19 cellular contexts compared by ENCODE assay signal in the genomic region with DNA sequence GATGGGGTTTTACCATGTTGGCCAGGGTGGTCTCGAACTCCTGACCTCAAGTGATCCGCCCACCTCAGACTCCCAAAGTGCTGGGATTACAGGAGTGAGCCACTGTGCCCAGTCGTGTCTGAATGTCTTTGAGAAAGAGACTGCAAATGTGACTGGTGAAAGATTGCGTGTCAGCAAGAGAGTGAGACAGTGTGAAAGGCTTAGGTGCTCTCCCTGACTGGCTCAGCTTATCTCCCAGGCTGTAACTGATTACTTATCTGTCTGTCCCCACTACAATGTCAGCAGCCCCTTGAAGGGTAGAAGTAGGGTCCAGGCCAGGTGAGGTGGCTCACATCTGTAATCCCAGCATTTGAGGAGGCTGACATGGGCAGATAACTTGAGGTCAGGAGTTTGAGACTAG. TPM values are rescaled to one million over a fixed set of nuclear protein-coding genes. Genes with fewer than 3 reads are reported as not detected.
DNase-seq lines count a peak whose midpoint lies in the region; ATAC-seq, FAIRE-seq and TF ChIP-seq lines count a peak whose summit lies in the region.
"Had no signal": no experiment of that assay in that cellular context is flagged by ENCODE, and none has a peak within 500 bp of the region (broad histone marks: within the 10 kb centered on the region; RNA-seq: fewer than 3 reads in every experiment).

No MANE protein-coding gene starts in this region.

- in situ Hi-C loops in K562 (cut with MboI), result no loop called here

- no peak overlapping the region for H3K4me2 ChIP-seq in K562 (ENCODE audit: insufficient read depth, low read length)
- no peak overlapping the region for H3K4me2 ChIP-seq in mesendoderm (ENCODE audit: low read length)
- H3K4me2 ChIP-seq: A549 had no signal

- CTCF ChIA-PET in K562 (lab: Yijun Ruan, JAX; ENCODE audit: low intra/inter-chr PET ratio), result no interaction called here

- no peak for TF ChIP-seq EP300 in K562 (IDR thresholded peaks at IDR 0.05; ENCODE audit: low read length)

- no peak overlapping the region for H2BK120ac ChIP-seq in mesendoderm (ENCODE audit: low read depth, low read length)

- no peak overlapping the region for H3K18ac ChIP-seq in mesendoderm (ENCODE audit: low read length)

- no peak overlapping the region for H4K5ac ChIP-seq in mesendoderm (ENCODE audit: low read length)

- H3K4me3 ChIP-seq in K562 (no peak overlapping the region), mesendoderm (ENCODE audit: low read length) (no peak overlapping the region)
- H3K4me3 ChIP-seq: A549, HAP-1 had no signal

- H3K9ac ChIP-seq in K562 (ENCODE audit: insufficient read depth in 1 of 2, low read depth in 2 of 2, low read length in 2 of 2) (peak overlapping the region in 1 of 2 experiments; percentile 47; a peak in 1 of 4 replicates), mesendoderm (ENCODE audit: low read length) (no peak overlapping the region)

- H3K23ac ChIP-seq in mesendoderm (ENCODE audit: low read length), result no peak overlapping the region

- DNase-seq in NCI-H82 (lab: John Stamatoyannopoulos, UW) (peak; percentile 28), NCI-H82 treated with DMSO at 0.1 percent for 48 hours (lab: John Stamatoyannopoulos, UW; ENCODE audit: unreplicated experiment) (no peak), K562 (ENCODE audit: extremely low read depth in 1 of 4, low spot score in 3 of 4) (peak in 1 of 4 experiments; percentile 19), mesendoderm (peak; percentile 83), GM20000 (ENCODE audit: low spot score) (no peak), activated T-cell treated with anti-CD3 and anti-CD28 coated beads for 4 hours (no peak)
- DNase-seq: AML-193; CD4-positive, alpha-beta T cell; DMS153; DMS79; GDM1; KG1 had no signal

- H3K9me1 ChIP-seq in K562 (ENCODE audit: control insufficient read depth, insufficient read depth, low read length), result no peaks in the 10 kb centered on the region

- TF ChIP-seq CTCF in K562 (IDR thresholded peaks at IDR 0.05 in 2 of 3, conservative IDR thresholded peaks at IDR 0.05 in 1 of 3; ENCODE audit: insufficient read depth in 2 of 3, low read depth in 1 of 3, low read length in 3 of 3), result no peak
- no peak for TF ChIP-seq CTCF in GM20000 (IDR thresholded peaks at IDR 0.05; ENCODE audit: extremely low read depth, missing control alignments)

- H2AFZ ChIP-seq in K562 (ENCODE audit: low read depth, low read length), result no peak overlapping the region

- 1% methylated on average over 4 of the region's 4 CpGs for WGBS in K562 (ENCODE audit: insufficient coverage, low coverage, missing lambda C conversion rate)
- WGBS in mesendoderm (ENCODE audit: extremely low coverage, insufficient coverage, low lambda C conversion rate), result no CpG with 5 or more reads among the region's 4 CpGs

- intact Hi-C loops in K562 (cut with micrococcal nuclease), result no loop called here

- H2AK5ac ChIP-seq in mesendoderm (ENCODE audit: low read length), result no peak overlapping the region

- no peak overlapping the region for H3K56ac ChIP-seq in mesendoderm (ENCODE audit: low read length)

- H2BK5ac ChIP-seq in mesendoderm (ENCODE audit: low read length), result no peak overlapping the region

- TF ChIP-seq RAD21 in K562 (CRISPR knock-in tag; conservative IDR thresholded peaks at IDR 0.05 in 1 of 2, IDR thresholded peaks at IDR 0.05 in 1 of 2), result no peak

- H3K9me3 ChIP-seq in K562 (replicated peaks; ENCODE audit: control insufficient read depth, insufficient read depth, low read depth, low read length), result no peaks in the 10 kb centered on the region
- H3K9me3 ChIP-seq: A549, HAP-1 had no signal

- BruUV-seq in K562 (replicated peaks; lab: Mats Ljungman, UMichigan), result no TSS peak

- no peak overlapping the region for H3K4ac ChIP-seq in mesendoderm (ENCODE audit: low read depth, low read length)

- H3K27ac ChIP-seq in K562 (ENCODE audit: extremely low read depth, low read depth, low read length) (no peak overlapping the region), mesendoderm (ENCODE audit: low read depth, low read length) (no peak overlapping the region)
- H3K27ac ChIP-seq: 22Rv1, A549, C4-2B had no signal

- no peak for FAIRE-seq in K562 (lab: Jason Lieb, UNC)
- FAIRE-seq: A549, HTR-8/SVneo had no signal

- H3K27me3 ChIP-seq in K562 (ENCODE audit: control insufficient read depth in 2 of 2, insufficient read depth in 2 of 2, low read length in 2 of 2) (no peaks in the 10 kb centered on the region), mesendoderm (ENCODE audit: insufficient read depth, low read length, poor library complexity) (no peaks in the 10 kb centered on the region)

- TF ChIP-seq POLR2A in K562 (conservative IDR thresholded peaks at IDR 0.05), result no peak

- H3K36me3 ChIP-seq in K562 (ENCODE audit: control insufficient read depth, insufficient read depth, low read length) (no peaks in the 10 kb centered on the region), mesendoderm (ENCODE audit: control insufficient read depth, insufficient read depth, low read length) (no peaks in the 10 kb centered on the region)
- H3K36me3 ChIP-seq: HAP-1 had no signal

- H2BK15ac ChIP-seq in mesendoderm (replicated peaks; ENCODE audit: low read depth), result no peak overlapping the region

- POLR2A ChIA-PET in K562 (lab: Yijun Ruan, JAX), result interaction anchor here (2.5 kb wide), 1 partner anchor 9 kb away, joined by 6 read pairs; no protein-coding TSS in a partner anchor

- peaks cover 2% of the 10 kb centered on the region for H3K79me1 ChIP-seq in mesendoderm (ENCODE audit: low read length)

- ATAC-seq in K562 (no peak), GM19455 (IDR thresholded peaks at IDR 0.05; ENCODE audit: unreplicated experiment) (no peak), HG03095 (IDR thresholded peaks at IDR 0.05; ENCODE audit: unreplicated experiment) (no peak)
- ATAC-seq: A549 had no signal

- H4K8ac ChIP-seq in mesendoderm (ENCODE audit: low read depth, low read length), result no peak overlapping the region

- H3K79me2 ChIP-seq in K562 (ENCODE audit: control insufficient read depth, insufficient read depth, low read length), result peaks cover 6% of the 10 kb centered on the region; the same call in 2 of the 3 replicates
- H3K79me2 ChIP-seq in mesendoderm (ENCODE audit: control insufficient read depth, insufficient read depth, low read length), result no peaks in the 10 kb centered on the region

- peaks cover 15 to 19% of the 10 kb centered on the region in 2 experiments; a peak in 4 of 5 replicates for H3K4me1 ChIP-seq in K562 (replicated peaks in 1 of 2; ENCODE audit: control insufficient read depth in 2 of 2, insufficient read depth in 2 of 2, low read length in 2 of 2)
- peaks cover 6% of the 10 kb centered on the region for H3K4me1 ChIP-seq in mesendoderm (ENCODE audit: control insufficient read depth, low read depth, low read length)

- no peaks in the 10 kb centered on the region for H4K20me1 ChIP-seq in K562 (replicated peaks; ENCODE audit: control insufficient read depth, insufficient read depth, low read length)

TF ChIP-seq in K562, 482 proteins besides CTCF, POLR2A, EP300 and RAD21 (continues in another document):
- TF ChIP-seq ZNF830 (CRISPR knock-in tag; IDR thresholded peaks at IDR 0.05), result no peak

RNA-seq across cellular contexts. Expression of a gene that starts 3.4 kb away (rescaled TPM):
- 41.6 and 132 TPM in 2 replicates for total RNA-seq in K562 (2011; cell fraction: chromatin; rRNA removed; ENCODE audit: low replicate concordance)
- total RNA-seq in K562 (2011; cell fraction: nucleolus; rRNA removed), result 128 and 136 TPM in 2 replicates
- 69.4 and 76.7 TPM in 2 replicates for total RNA-seq in K562 (2011; cell fraction: nucleoplasm; rRNA removed)
- total RNA-seq in K562 (2014; rRNA removed) (19.1 and 25.8 TPM in 2 replicates), K562 (2014; rRNA removed; fragmentation: Illumina TruSeq; extraction: Trizol) (2.5 and 5.2 TPM in 2 replicates), K562 (2015; rRNA removed; fragmentation: Illumina TruSeq; extraction: Trizol) (7.5 and 7.8 TPM in 2 replicates), K562 (2021) (32.2 and 35.4 TPM in 2 replicates)
- polyA plus RNA-seq in K562 (2011; rRNA removed) (14.8 and 21.0 TPM in 2 replicates), K562 (2014; fragmentation: Illumina TruSeq; extraction: Trizol) (7.0 and 15.9 TPM in 2 replicates), K562 (2014; fragmentation: Nextera tagmentation; extraction: Ambion mirVana) (under 1 TPM; 0.76 to 0.89 TPM), K562 (2014; rRNA removed) (17.9 and 24.9 TPM in 2 replicates)
- 21.8 and 41.8 TPM in 2 replicates for polyA plus RNA-seq in K562 (2011; cell fraction: cytosol; rRNA removed)
- 77.2 and 115 TPM in 2 replicates for polyA plus RNA-seq in K562 (2011; cell fraction: nucleus; rRNA removed)
- polyA plus RNA-seq in K562 (2012), result 11.4 and 14.2 TPM in 2 replicates
- 7.1 and 8.8 TPM in 2 replicates for polyA minus RNA-seq in K562 (2011; rRNA and poly(A)+ RNA removed)
- 19.2 and 19.8 TPM in 2 replicates for polyA minus RNA-seq in K562 (2011; cell fraction: cytosol; rRNA and poly(A)+ RNA removed)
- polyA minus RNA-seq in K562 (2011; cell fraction: nucleus; rRNA and poly(A)+ RNA removed), result 29.4 and 31.4 TPM in 2 replicates
- 28.8 TPM for polyA plus RNA-seq in mesendoderm (2013, experiment 1 of 2)
- 30.0 TPM for polyA plus RNA-seq in mesendoderm (2013, experiment 2 of 2)

RNA-seq across cellular contexts. Expression of a gene that starts 50.2 kb away (rescaled TPM):
- 86.2 and 191 TPM in 2 replicates for total RNA-seq in K562 (2011; cell fraction: chromatin; rRNA removed; ENCODE audit: low replicate concordance)
- 42.7 and 55.9 TPM in 2 replicates for total RNA-seq in K562 (2011; cell fraction: nucleolus; rRNA removed)
- 72.0 and 78.1 TPM in 2 replicates for total RNA-seq in K562 (2011; cell fraction: nucleoplasm; rRNA removed)
- total RNA-seq in K562 (2014; rRNA removed) (27.7 and 29.5 TPM in 2 replicates), K562 (2014; rRNA removed; fragmentation: Illumina TruSeq; extraction: Trizol) (36.7 and 45.4 TPM in 2 replicates), K562 (2015; rRNA removed; fragmentation: Illumina TruSeq; extraction: Trizol) (39.1 TPM in 2 replicates), K562 (2021) (51.0 and 54.3 TPM in 2 replicates)
- polyA plus RNA-seq in K562 (2011; rRNA removed) (13.9 and 15.7 TPM in 2 replicates), K562 (2014; fragmentation: Illumina TruSeq; extraction: Trizol) (20.9 and 24.7 TPM in 2 replicates), K562 (2014; fragmentation: Nextera tagmentation; extraction: Ambion mirVana) (1 to 10 TPM; 3.8 to 5.5 TPM), K562 (2014; rRNA removed) (12.4 and 15.8 TPM in 2 replicates)
- polyA plus RNA-seq in K562 (2011; cell fraction: cytosol; rRNA removed), result 8.4 and 10.3 TPM in 2 replicates
- 19.7 and 21.4 TPM in 2 replicates for polyA plus RNA-seq in K562 (2011; cell fraction: nucleus; rRNA removed)
- 16.7 and 20.4 TPM in 2 replicates for polyA plus RNA-seq in K562 (2012)
- 50.9 and 58.5 TPM in 2 replicates for polyA minus RNA-seq in K562 (2011; rRNA and poly(A)+ RNA removed)
- 27.5 and 32.6 TPM in 2 replicates for polyA minus RNA-seq in K562 (2011; cell fraction: cytosol; rRNA and poly(A)+ RNA removed)
- 31.2 and 53.8 TPM in 2 replicates for polyA minus RNA-seq in K562 (2011; cell fraction: nucleus; rRNA and poly(A)+ RNA removed)
- 38.2 TPM for polyA plus RNA-seq in mesendoderm (2013, experiment 1 of 2)
- polyA plus RNA-seq in mesendoderm (2013, experiment 2 of 2), result 38.5 TPM

Comparison
In these comparisons a context has a peak if more than half of its experiments do, and no peak if none do; other contexts are left out.
1. DNase-seq: peak in NCI-H82 (single experiment) and mesendoderm (single experiment); none in NCI-H82 treated with DMSO at 0.1 percent for 48 hours (single experiment), GM20000 (single experiment) and activated T-cell treated with anti-CD3 and anti-CD28 coated beads for 4 hours (single experiment).